24 cellular contexts compared by ENCODE assay signal in the genomic region with DNA sequence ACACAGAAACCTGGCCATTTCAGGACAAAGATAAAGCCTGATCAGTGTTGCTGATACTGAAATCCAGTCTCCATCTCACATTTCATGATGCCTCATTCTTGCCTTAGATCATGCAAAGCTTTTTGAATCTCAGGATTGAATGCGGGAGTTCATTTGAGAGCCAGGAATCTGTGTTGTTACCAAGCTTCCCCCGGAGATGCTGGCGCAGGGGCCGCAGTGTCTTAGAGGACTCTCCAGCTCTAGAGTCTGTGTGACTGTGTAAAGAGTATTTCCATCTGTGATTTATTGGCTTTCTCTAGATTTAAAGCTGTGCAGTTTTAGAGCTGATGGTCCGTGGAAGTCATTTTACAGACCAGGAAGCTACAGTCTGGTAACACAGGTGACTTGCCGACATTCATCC. TPM values are rescaled to one million over a fixed set of nuclear protein-coding genes. Genes with fewer than 3 reads are reported as not detected.
DNase-seq lines count a peak whose midpoint lies in the region; ATAC-seq and TF ChIP-seq lines count a peak whose summit lies in the region.
"Had no signal": no experiment of that assay in that cellular context is flagged by ENCODE, and none has a peak within 500 bp of the region (broad histone marks: within the 10 kb centered on the region; RNA-seq: fewer than 3 reads in every experiment).

No MANE protein-coding gene starts in this region.

- H3K36me3 ChIP-seq in BLaER1 treated with 17β-estradiol and CSF1 and Interleukin-3, amounts not matched to agents 10 nM and 100 nM, result peaks cover 32 to 74% (median 50%) of the 10 kb centered on the region in 11 experiments
- H3K36me3 ChIP-seq in parathyroid adenoma (ENCODE audit: control insufficient read depth, insufficient read depth, low read length), result no peaks in the 10 kb centered on the region

- no peak overlapping the region; a peak in 1 of 22 replicates for H3K9ac ChIP-seq in BLaER1 treated with 17β-estradiol and CSF1 and Interleukin-3, amounts not matched to agents 10 nM and 100 nM
- no peak overlapping the region for H3K9ac ChIP-seq in parathyroid adenoma

- peaks cover 0 to 98% (median 32%) of the 10 kb centered on the region in 11 experiments; a peak in 17 of 22 replicates for H4K20me1 ChIP-seq in BLaER1 treated with 17β-estradiol and CSF1 and Interleukin-3, amounts not matched to agents 10 nM and 100 nM

- peaks cover 0 to 96% (median 4%) of the 10 kb centered on the region in 11 experiments; a peak in 9 of 22 replicates for H3K27me3 ChIP-seq in BLaER1 treated with 17β-estradiol and CSF1 and Interleukin-3, amounts not matched to agents 10 nM and 100 nM
- no peaks in the 10 kb centered on the region for H3K27me3 ChIP-seq in parathyroid adenoma (ENCODE audit: control insufficient read depth, insufficient read depth, low read length)

- no peaks in the 10 kb centered on the region for H3K79me2 ChIP-seq in parathyroid adenoma

- H2AFZ ChIP-seq in parathyroid adenoma, result peak overlapping the region; percentile 40

- H3K4me3 ChIP-seq in BLaER1 treated with 17β-estradiol and CSF1 and Interleukin-3, amounts not matched to agents 10 nM and 100 nM, result no peak overlapping the region
- H3K4me3 ChIP-seq in parathyroid adenoma (ENCODE audit: low read depth, low read length), result no peak overlapping the region
- H3K4me3 ChIP-seq: A549, GM12878 had no signal

- H3K27ac Mint-ChIP-seq in neural crest cell (ENCODE audit: unreplicated experiment) (peak overlapping the region; percentile 69), type B pancreatic cell (no peak overlapping the region)
- H3K27ac Mint-ChIP-seq: B cell; CD4-positive, alpha-beta memory T cell had no signal

- ATAC-seq in HG02610 (IDR thresholded peaks at IDR 0.05; ENCODE audit: unreplicated experiment), result no peak
- ATAC-seq: A549, GM12878 had no signal

- H3K4me1 Mint-ChIP-seq in neural crest cell (peaks cover 16% of the 10 kb centered on the region), type B pancreatic cell (ENCODE audit: unreplicated experiment) (peaks cover 11% of the 10 kb centered on the region)

- H3K9me3 ChIP-seq in BLaER1 treated with 17β-estradiol and CSF1 and Interleukin-3, amounts not matched to agents 10 nM and 100 nM (replicated peaks in 1 of 11), result no peaks in the 10 kb centered on the region
- H3K9me3 ChIP-seq in parathyroid adenoma (ENCODE audit: control insufficient read depth, low read length), result no peaks in the 10 kb centered on the region
- H3K9me3 ChIP-seq: A549 had no signal

- DNase-seq in left kidney (ENCODE audit: low read depth, low spot score) (peak; percentile 29), neural crest cell (ENCODE audit: low read depth, low spot score) (no peak), type B pancreatic cell (ENCODE audit: extremely low spot score, unreplicated experiment) (no peak), NK-92 (lab: John Stamatoyannopoulos, UW; ENCODE audit: unreplicated experiment) (no peak)
- DNase-seq: AML-193; C1 segment of cervical spinal cord; CD4-positive, alpha-beta memory T cell; CD4-positive, CD25-positive, alpha-beta regulatory T cell; CD8-positive, alpha-beta memory T cell; COR-L47; DMS 273 treated with DMSO at 0.1 percent for 48 hours; DMS153; DMS53; DMS79; DND-41; EL; GDM1 had no signal

- H3K27me3 Mint-ChIP-seq in neural crest cell (ENCODE audit: low read depth) (no peaks in the 10 kb centered on the region), type B pancreatic cell (no peaks in the 10 kb centered on the region)
- H3K27me3 Mint-ChIP-seq: CD4-positive, alpha-beta memory T cell; CD4-positive, CD25-positive, alpha-beta regulatory T cell; CD8-positive, alpha-beta memory T cell had no signal

- no peak for TF ChIP-seq CTCF in neural crest cell (conservative IDR thresholded peaks at IDR 0.05)
- no peak for TF ChIP-seq CTCF in parathyroid adenoma (IDR thresholded peaks at IDR 0.05)
- TF ChIP-seq CTCF in type B pancreatic cell (conservative IDR thresholded peaks at IDR 0.05), result no peak

- H3K4me2 ChIP-seq in BLaER1 treated with 17β-estradiol and CSF1 and Interleukin-3, amounts not matched to agents 10 nM and 100 nM, result peak overlapping the region in 5 of 11 experiments; percentile 8 to 94 (median 87); a peak in 9 of 22 replicates
- H3K4me2 ChIP-seq in parathyroid adenoma (ENCODE audit: low read length), result peak overlapping the region; percentile 41
- H3K4me2 ChIP-seq: A549 had no signal

- H3K27ac ChIP-seq in BLaER1 treated with 17β-estradiol and CSF1 and Interleukin-3, amounts not matched to agents 10 nM and 100 nM, result peak overlapping the region in 7 of 11 experiments; percentile 31 to 96 (median 49); a peak in 9 of 22 replicates
- peak overlapping the region; percentile 49 for H3K27ac ChIP-seq in parathyroid adenoma
- H3K27ac ChIP-seq: 22Rv1, A549 had no signal

- H3K4me1 ChIP-seq in BLaER1 treated with 17β-estradiol and CSF1 and Interleukin-3, amounts not matched to agents 10 nM and 100 nM, result peaks cover 24 to 56% (median 50%) of the 10 kb centered on the region in 10 experiments
- H3K4me1 ChIP-seq in parathyroid adenoma, result peaks cover 9% of the 10 kb centered on the region

- H3K4me3 Mint-ChIP-seq in neural crest cell, result no peak overlapping the region
- H3K4me3 Mint-ChIP-seq in type B pancreatic cell, result no peak overlapping the region
- H3K4me3 Mint-ChIP-seq: B cell; CD4-positive, alpha-beta memory T cell; CD4-positive, CD25-positive, alpha-beta regulatory T cell; CD8-positive, alpha-beta memory T cell had no signal

- peaks cover 12% of the 10 kb centered on the region for H3K36me3 Mint-ChIP-seq in neural crest cell (ENCODE audit: low read depth)
- peaks cover 23% of the 10 kb centered on the region for H3K36me3 Mint-ChIP-seq in type B pancreatic cell

- H3K9me3 Mint-ChIP-seq in neural crest cell (no peaks in the 10 kb centered on the region), type B pancreatic cell (no peaks in the 10 kb centered on the region)
- H3K9me3 Mint-ChIP-seq: CD4-positive, CD25-positive, alpha-beta regulatory T cell; CD8-positive, alpha-beta memory T cell had no signal

RNA-seq across cellular contexts. Expression of a gene that starts 32.0 kb away (rescaled TPM):
- total RNA-seq in neural crest cell (18.8 and 19.2 TPM in 2 replicates), type B pancreatic cell (ENCODE audit: low replicate concordance) (20.6 and 21.9 TPM in 2 replicates)
